Comparison of ENCODE assay signal across 8 cellular contexts in genomic region chr6:89352329-89353117, GRCh38. TPM values are rescaled to one million over a fixed set of nuclear protein-coding genes. Genes with fewer than 3 reads are reported as not detected.
DNase-seq lines count a peak whose midpoint lies in the region; ATAC-seq and TF ChIP-seq lines count a peak whose summit lies in the region.

Gene UBE2J1, minus strand, starts transcription at chr6:89352722. Its CDS starts 153 bp downstream, at chr6:89352569.

- H3K36me3 Mint-ChIP-seq in activated CD4-positive, alpha-beta T cell treated with anti-CD3 and anti-CD28 coated beads, Interleukin-2, amount 10 ng/mL, durations not matched to agents 24 days and 14 days (ENCODE audit: low read depth), result peaks cover 12% of the 10 kb centered on the region

- H3K9me3 ChIP-seq in colonic mucosa, result no peaks in the 10 kb centered on the region

- peak within 1 kb of the TSS; percentile 86 for H3K4me3 ChIP-seq in colonic mucosa

- H3K36me3 ChIP-seq in colonic mucosa, result no peaks in the 10 kb centered on the region

- peak within 1 kb of the TSS; percentile 91 for H3K4me3 Mint-ChIP-seq in activated CD4-positive, alpha-beta T cell treated with anti-CD3 and anti-CD28 coated beads, Interleukin-2, amount 10 ng/mL, durations not matched to agents 24 days and 14 days

- H3K4me1 Mint-ChIP-seq in activated CD4-positive, alpha-beta T cell treated with anti-CD3 and anti-CD28 coated beads, Interleukin-2, amount 10 ng/mL, durations not matched to agents 24 days and 14 days, result peaks cover 66% of the 10 kb centered on the region

- peak; percentile 83 for DNase-seq in NK-92 treated with Interleukin-12 subunit alpha and Interleukin-12 subunit beta, amount 100 ng/mL, for 24 hours (lab: John Stamatoyannopoulos, UW)
- DNase-seq in NK-92 (lab: John Stamatoyannopoulos, UW; ENCODE audit: unreplicated experiment), result no peak
- DNase-seq in NCI-H2196 (lab: John Stamatoyannopoulos, UW; ENCODE audit: unreplicated experiment), result peak; percentile 73
- DNase-seq in activated CD4-positive, alpha-beta T cell treated with anti-CD3 and anti-CD28 coated beads, Interleukin-2, amount 10 ng/mL, durations not matched to agents 24 days and 14 days, result peak; percentile 94
- DNase-seq in colonic mucosa, result peak; percentile 94
- peak; percentile 96 for DNase-seq in left colon
- DNase-seq in stimulated activated CD4-positive, alpha-beta T cell treated with anti-CD3 and anti-CD28 coated beads, Interleukin-1b, Interleukin-23, amount 100 ng/mL, for 4 hours (ENCODE audit: low read depth in 2 of 2), result peak; percentile 45 to 68

- ATAC-seq in HG02885 (IDR thresholded peaks at IDR 0.05; ENCODE audit: poor library complexity, unreplicated experiment) (peak; percentile 52), left colon (peak; percentile 93)

- H3K27ac ChIP-seq in colonic mucosa, result peak within 1 kb of the TSS; percentile 99

- TF ChIP-seq CTCF in colonic mucosa (IDR thresholded peaks at IDR 0.05), result no peak

- H3K27me3 Mint-ChIP-seq in activated CD4-positive, alpha-beta T cell treated with anti-CD3 and anti-CD28 coated beads, Interleukin-2, amount 10 ng/mL, durations not matched to agents 24 days and 14 days, result no peaks in the 10 kb centered on the region

- no peaks in the 10 kb centered on the region for H3K27me3 ChIP-seq in colonic mucosa

- H3K9me3 Mint-ChIP-seq in activated CD4-positive, alpha-beta T cell treated with anti-CD3 and anti-CD28 coated beads, Interleukin-2, amount 10 ng/mL, durations not matched to agents 24 days and 14 days, result no peaks in the 10 kb centered on the region

- peak within 1 kb of the TSS; percentile 91 to 99 for H3K9ac ChIP-seq in colonic mucosa (ENCODE audit: low read depth in 2 of 2, low read length in 2 of 2)

- H3K27ac Mint-ChIP-seq in activated CD4-positive, alpha-beta T cell treated with anti-CD3 and anti-CD28 coated beads, Interleukin-2, amount 10 ng/mL, durations not matched to agents 24 days and 14 days, result peak within 1 kb of the TSS; percentile 94

- intact Hi-C loops in activated CD4-positive, alpha-beta T cell treated with anti-CD3 and anti-CD28 coated beads, Interleukin-2, amount 10 ng/mL, durations not matched to agents 24 days and 14 days (cut with micrococcal nuclease), result loop anchor here (1.0 to 5.0 kb wide), 6 partner anchors 54 to 1650 kb away; partner anchors contain the start of genes AKIRIN2, CASP8AP2, MAP3K7 and PM20D2
- intact Hi-C loops in colonic mucosa (cut with DNase I) (no loop called here), left colon (cut with DNase I, micrococcal nuclease) (no loop called here)

- H3K4me1 ChIP-seq in colonic mucosa, result no peaks in the 10 kb centered on the region

RNA-seq across cellular contexts. Expression of gene UBE2J1, which starts in this region (rescaled TPM):
- total RNA-seq in activated CD4-positive, alpha-beta T cell treated with anti-CD3 and anti-CD28 coated beads, Interleukin-2, amount 10 ng/mL, durations not matched to agents 24 days and 14 days, result 31.6 and 33.5 TPM in 2 replicates
- 10 to 100 TPM; 32.1 to 57.2 TPM for total RNA-seq in colonic mucosa
- 10 to 100 TPM; 49.4 to 58.5 TPM for total RNA-seq in left colon
